8 cellular contexts compared by ENCODE assay signal in genomic region chr2:3379647-3380534, GRCh38. TPM values are rescaled to one million over a fixed set of nuclear protein-coding genes. Genes with fewer than 3 reads are reported as not detected.
DNase-seq lines count a peak whose midpoint lies in the region; ATAC-seq and TF ChIP-seq lines count a peak whose summit lies in the region.

Gene TRAPPC12, plus strand, starts transcription at chr2:3379694. Its CDS starts 7,930 bp downstream, at chr2:3387624.

- H3K4me1 ChIP-seq in mammary epithelial cell (ENCODE audit: insufficient read depth, low read length), result peaks cover 22% of the 10 kb centered on the region
- H3K4me1 ChIP-seq in spleen, result peaks cover 22 to 71% (median 50%) of the 10 kb centered on the region in 6 donors

- H3K27me3 ChIP-seq in WERI-Rb-1 (ENCODE audit: insufficient read depth, low read depth, severe bottlenecking) (no peaks in the 10 kb centered on the region), mammary epithelial cell (ENCODE audit: insufficient read depth, low read length) (no peaks in the 10 kb centered on the region), spleen (replicated peaks in 1 of 7) (no peaks in the 10 kb centered on the region)

- TF ChIP-seq POLR2A in spleen (IDR thresholded peaks at IDR 0.05), result peak in 2 of 3 donors; percentile 41 to 63

- H3K4me3 ChIP-seq in WERI-Rb-1 (ENCODE audit: low read depth, low read length), result peak within 1 kb of the TSS; percentile 80
- H3K4me3 ChIP-seq in mammary epithelial cell (replicated peaks in 1 of 3; ENCODE audit: insufficient read depth in 1 of 3, low read depth in 2 of 3, low read length in 3 of 3), result peak within 1 kb of the TSS; percentile 76 to 99 (median 97)
- H3K4me3 ChIP-seq in spleen, result peak within 1 kb of the TSS; percentile 50 to 98 (median 83)

- dilution Hi-C loops in mammary epithelial cell (cut with HindIII; ENCODE audit: low sequenced_read_pairs), result no loop called here

- H2AFZ ChIP-seq in mammary epithelial cell (ENCODE audit: low read depth, low read length), result peak within 1 kb of the TSS; percentile 98

- peak; percentile 47 for ATAC-seq in GM18508 (IDR thresholded peaks at IDR 0.05; ENCODE audit: insufficient read depth, unreplicated experiment)
- ATAC-seq in HG03025 (IDR thresholded peaks at IDR 0.05; ENCODE audit: low FRiP score, unreplicated experiment), result peak; percentile 71

- H3K9ac ChIP-seq in mammary epithelial cell (ENCODE audit: insufficient read depth, low read length), result peak within 1 kb of the TSS; percentile 83

- H3K27ac ChIP-seq in WERI-Rb-1 (peak within 1 kb of the TSS; percentile 76), mammary epithelial cell (ENCODE audit: insufficient read depth, low read depth, low read length) (peak within 1 kb of the TSS; percentile 69), spleen (peak within 1 kb of the TSS; percentile 83 to 98 (median 92))

- intact Hi-C loops in mammary epithelial cell (cut with micrococcal nuclease), result no loop called here
- intact Hi-C loops in spleen (cut with DNase I; ENCODE audit: low total_unique reads), result no loop called here

- in situ Hi-C loops in mammary epithelial cell (cut with MboI; ENCODE audit: low sequenced_read_pairs in 2 of 2), result no loop called here

- peaks cover 28% of the 10 kb centered on the region for H3K36me3 ChIP-seq in WERI-Rb-1
- peaks cover 6% of the 10 kb centered on the region for H3K36me3 ChIP-seq in mammary epithelial cell (ENCODE audit: insufficient read depth, low read length)
- H3K36me3 ChIP-seq in spleen, result peaks cover 0 to 19% (median 3%) of the 10 kb centered on the region in 6 donors

- H3K4me2 ChIP-seq in mammary epithelial cell (ENCODE audit: insufficient read depth, low read depth, low read length), result peak within 1 kb of the TSS; percentile 87

- TF ChIP-seq CTCF in WERI-Rb-1 (IDR thresholded peaks at IDR 0.05; ENCODE audit: low read depth, low read length), result peak; percentile 84
- TF ChIP-seq CTCF in mammary epithelial cell (conservative IDR thresholded peaks at IDR 0.05 in 1 of 2, IDR thresholded peaks at IDR 0.05 in 1 of 2; ENCODE audit: extremely low read depth in 1 of 2, insufficient read depth in 1 of 2, low read depth in 1 of 2, low read length in 2 of 2), result peak; percentile 26 to 64
- peak in 7 of 11 experiments; percentile 10 to 54 (median 31) for TF ChIP-seq CTCF in spleen (IDR thresholded peaks at IDR 0.05 in 8 of 11, conservative IDR thresholded peaks at IDR 0.05 in 3 of 11)

- BruUV-seq in mammary epithelial cell (replicated peaks; lab: Mats Ljungman, UMichigan), result no TSS peak

- H4K20me1 ChIP-seq in mammary epithelial cell (ENCODE audit: insufficient read depth, low read length), result no peaks in the 10 kb centered on the region

- peak; percentile 80 for DNase-seq in A172 (ENCODE audit: low spot score)
- peak; percentile 90 for DNase-seq in NCI-H2196 treated with DMSO at 0.1 percent for 48 hours (lab: John Stamatoyannopoulos, UW; ENCODE audit: unreplicated experiment)
- DNase-seq in WERI-Rb-1, result peak; percentile 98
- peak; percentile 85 for DNase-seq in mammary epithelial cell
- peak; percentile 91 for DNase-seq in iPS-NIHi7 (ENCODE audit: extremely low spot score)
- DNase-seq in spleen, result peak; percentile 99

- WGBS in mammary epithelial cell (ENCODE audit: low coverage, missing lambda C conversion rate), result 2% methylated on average over 14 of the region's 61 CpGs
- 1 to 4% (median 1%) methylated on average over 19 to 61 of the region's 61 CpGs for WGBS in spleen, 5 donors

- CTCF ChIA-PET in mammary epithelial cell (lab: Charles Lee; ENCODE audit: low non-redundant PET), result interaction anchor here (0.7 kb wide), 1 partner anchor 69 kb away, joined by 3 read pairs; no protein-coding TSS in a partner anchor

- no peaks in the 10 kb centered on the region for H3K9me3 ChIP-seq in WERI-Rb-1 (ENCODE audit: severe bottlenecking)
- no peaks in the 10 kb centered on the region for H3K9me3 ChIP-seq in mammary epithelial cell (replicated peaks; ENCODE audit: insufficient read depth, low read length)
- H3K9me3 ChIP-seq in spleen, result peaks cover 0 to 11% (median 0%) of the 10 kb centered on the region in 8 donors

- peaks cover 65% of the 10 kb centered on the region for H3K79me2 ChIP-seq in mammary epithelial cell (ENCODE audit: insufficient read depth, low read length)

RNA-seq across cellular contexts. Expression of gene TRAPPC12, which starts in this region (rescaled TPM):
- 44.7 and 45.1 TPM in 2 replicates for total RNA-seq in A172 (2014; rRNA removed; shearing (Covaris generic))
- total RNA-seq in mammary epithelial cell (10 to 100 TPM; 64.7 to 92.6 TPM), spleen (100 to 1,000 TPM in 3 of 7 donors, 10 to 100 TPM in 4; 70.2 to 132 (median 97.3) TPM)
- polyA plus RNA-seq in mammary epithelial cell (46.5 TPM), spleen (100 to 1,000 TPM in 1 of 3 donors, 10 to 100 TPM in 2; 72.3 to 111 (median 76.7) TPM)
- 84.7 TPM for polyA minus RNA-seq in mammary epithelial cell

Comparison
In these comparisons a context has a peak if more than half of its experiments do, and no peak if none do; other contexts are left out.
1. Peak in every context shown above with its lines: DNase-seq, ATAC-seq, H3K4me3 ChIP-seq and H3K27ac ChIP-seq.
2. CTCF ChIP-seq: peak in every context shown above with its lines; median percentile 84 in WERI-Rb-1; 45 in mammary epithelial cell; 31 in spleen.